Comparison of ENCODE assay signal across 9 cellular contexts in genomic region chr14:66998013-66998412, GRCh38.
"Had no signal": no experiment of that assay in that cellular context is flagged by ENCODE, and none has a peak within 500 bp of the region (broad histone marks: within the 10 kb centered on the region; RNA-seq: fewer than 3 reads in every experiment).

No MANE protein-coding gene starts in this region.

- H3K4me2 ChIP-seq: neural progenitor cell had no signal

- H3K4me3 Mint-ChIP-seq: neural progenitor cell, type B pancreatic cell had no signal

- H3K27me3 Mint-ChIP-seq: type B pancreatic cell had no signal

- H3K4me3 ChIP-seq: esophagus muscularis mucosa, neural progenitor cell, pancreas, suprapubic skin had no signal

- H3K27ac Mint-ChIP-seq: neural progenitor cell, type B pancreatic cell had no signal

- H3K9ac ChIP-seq: neural progenitor cell had no signal

- H2AFZ ChIP-seq: neural progenitor cell had no signal

- H3K36me3 Mint-ChIP-seq: neural progenitor cell had no signal

- H3K9me3 ChIP-seq: esophagus muscularis mucosa, pancreas, suprapubic skin had no signal

- H3K4me1 Mint-ChIP-seq: neural progenitor cell had no signal

- H3K9me3 Mint-ChIP-seq: neural progenitor cell, type B pancreatic cell had no signal

- ATAC-seq: pancreas had no signal

- H3K27ac ChIP-seq: esophagus muscularis mucosa, neural progenitor cell, pancreas, suprapubic skin had no signal

- H3K27me3 ChIP-seq: esophagus muscularis mucosa, neural progenitor cell, pancreas, suprapubic skin had no signal

- H3K4me1 ChIP-seq: esophagus muscularis mucosa, neural progenitor cell, pancreas, suprapubic skin had no signal

- DNase-seq: activated effector memory CD4-positive, alpha-beta T cell treated with anti-CD3 and anti-CD28 coated beads, Interleukin-2, amount 50 U/mL, for 16 hours; hypothalamus; kidney glomerular epithelial cell; pancreas; stimulated activated naive CD4-positive, alpha-beta T cell had no signal

- H3K36me3 ChIP-seq: neural progenitor cell, pancreas had no signal
